Comparison of ENCODE assay signal across 22 cellular contexts in the genomic region with DNA sequence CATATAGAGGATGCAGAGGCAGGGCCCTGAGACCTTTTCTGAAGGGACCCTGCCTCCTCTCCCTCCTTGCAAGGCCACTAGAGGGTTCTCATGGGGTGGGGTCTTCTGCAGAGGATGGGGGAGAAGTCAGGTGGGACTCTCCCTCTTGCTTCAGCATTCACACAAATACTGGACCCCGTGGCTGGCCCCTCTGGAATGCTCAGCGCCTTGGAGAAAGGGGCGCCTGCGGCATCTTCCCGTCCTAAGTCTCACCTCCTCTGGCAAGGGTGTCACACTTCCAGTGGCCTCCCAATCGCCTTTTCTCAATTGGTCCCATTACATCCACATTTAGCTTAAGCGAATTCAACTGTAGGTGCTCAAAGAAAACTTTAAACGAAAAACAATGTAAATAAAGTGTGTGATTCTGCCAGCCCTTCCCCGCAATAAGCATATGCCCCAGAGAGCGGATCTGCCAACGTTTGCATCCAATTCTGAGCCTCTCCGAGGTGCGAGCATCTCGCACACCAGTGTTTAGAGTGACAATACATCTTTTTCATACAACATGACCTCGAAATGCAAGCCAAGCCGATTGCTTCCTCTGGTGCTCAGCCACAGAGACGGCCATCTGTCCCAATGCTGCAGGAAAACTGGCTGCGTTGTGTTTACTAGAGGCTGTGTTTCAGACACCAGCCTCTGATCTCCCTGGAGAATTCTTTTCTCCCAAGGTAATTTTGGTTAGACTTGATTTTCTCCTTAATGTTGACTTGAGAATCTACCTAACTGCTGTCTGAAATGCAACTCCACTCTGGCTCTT.
"Had no signal": no experiment of that assay in that cellular context is flagged by ENCODE, and none has a peak within 500 bp of the region (broad histone marks: within the 10 kb centered on the region; RNA-seq: fewer than 3 reads in every experiment).

No MANE protein-coding gene starts in this region.

- H3K4me2 ChIP-seq: KMS-11, SK-N-SH had no signal

- H3K36me3 ChIP-seq: ascending aorta, SJCRH30 had no signal

- DNase-seq: activated CD4-positive, alpha-beta T cell treated with anti-CD3 and anti-CD28 coated beads for 48 hours; activated CD4-positive, alpha-beta T cell treated with anti-CD3 and anti-CD28 coated beads, Interleukin-2, amount 50 U/mL, for 4 hours; activated CD4-positive, CD25-positive, alpha-beta regulatory T cell treated with anti-CD3 and anti-CD28 coated beads, Interleukin-2, amount 50 U/mL, for 72 hours; activated effector memory CD4-positive, alpha-beta T cell treated with anti-CD3 and anti-CD28 coated beads, Interleukin-2, amount 50 U/mL, for 16 hours; activated naive CD4-positive, alpha-beta T cell treated with Interleukin-2 at 50 U/mL for 16 hours; activated naive CD8-positive, alpha-beta T cell treated with anti-CD3 and anti-CD28 coated beads, Interleukin-2, amount 50 U/mL, for 24 hours; activated T-cell treated with anti-CD3 and anti-CD28 coated beads, Interleukin-2, amount 50 U/mL, for 4 hours; amniotic stem cell; body of pancreas; central memory CD4-positive, alpha-beta T cell; NCI-H1417; NCI-H2029 treated with DMSO at 0.1 percent for 48 hours; NCI-H526; NCI-H774; NK-92 treated with Interleukin-12 subunit alpha and Interleukin-12 subunit beta, amount 100 ng/mL, for 24 hours; OCI-M1; RPMI8226; SJCRH30; SK-N-SH; T-helper 1 cell had no signal

- H3K27ac ChIP-seq: ascending aorta, body of pancreas, KMS-11, SJCRH30 had no signal

- H3K9me3 ChIP-seq: ascending aorta, body of pancreas, SJCRH30, SK-N-SH had no signal

- H3K4me1 ChIP-seq: ascending aorta, body of pancreas, SJCRH30 had no signal

- H3K27me3 ChIP-seq: ascending aorta, body of pancreas, SJCRH30 had no signal

- H3K4me3 ChIP-seq: ascending aorta, body of pancreas, SJCRH30 had no signal

- H3K9ac ChIP-seq: KMS-11, SK-N-SH had no signal
